Comparison of ENCODE assay signal across 16 cellular contexts in the genomic region with DNA sequence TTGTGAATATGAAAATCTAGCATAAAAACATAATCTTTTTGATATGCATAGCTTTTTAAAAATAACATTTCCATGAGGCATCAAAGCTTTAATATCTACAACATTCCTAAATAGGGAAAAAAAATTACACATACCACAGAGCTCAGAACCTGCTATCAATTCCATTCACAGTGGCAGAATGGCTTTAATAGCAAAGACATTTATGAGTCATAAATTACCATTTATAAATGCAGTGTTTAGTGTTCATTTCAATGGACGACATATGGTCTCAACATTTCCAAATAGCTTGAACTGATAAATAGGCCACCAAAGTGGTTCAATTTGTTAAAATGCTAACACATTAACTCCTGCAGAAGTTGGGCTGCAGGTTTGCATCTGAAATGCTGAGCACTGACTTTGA.
"Had no signal": no experiment of that assay in that cellular context is flagged by ENCODE, and none has a peak within 500 bp of the region (broad histone marks: within the 10 kb centered on the region; RNA-seq: fewer than 3 reads in every experiment).

No MANE protein-coding gene starts in this region.

- ATAC-seq: activated naive CD8-positive, alpha-beta T cell treated with anti-CD3 and anti-CD28 coated beads, Interleukin-2, amount 50 U/mL, for 24 hours; gastrocnemius medialis; heart left ventricle; left colon; lower lobe of right lung; stimulated activated memory B cell treated with anti-CD40 and anti-IgM and Interleukin-4, amounts not matched to agents 10 μg/mL and 1 μg/mL and 100 μg/mL, for 72 hours had no signal

- H3K9me3 ChIP-seq: gastrocnemius medialis, heart left ventricle, lower lobe of right lung, tibial artery, vagina had no signal

- H2AFZ ChIP-seq: neural progenitor cell had no signal

- H3K4me2 ChIP-seq: neural progenitor cell had no signal

- FAIRE-seq: islet of Langerhans had no signal

- H3K27ac ChIP-seq: coronary artery, gastrocnemius medialis, heart left ventricle, lower lobe of right lung, neural progenitor cell, tibial artery, vagina, WERI-Rb-1 had no signal

- H3K27me3 ChIP-seq: gastrocnemius medialis, heart left ventricle, neural progenitor cell, tibial artery, vagina had no signal

- H3K9ac ChIP-seq: neural progenitor cell had no signal

- H3K4me1 ChIP-seq: gastrocnemius medialis, lower lobe of right lung, neural progenitor cell, vagina had no signal

- H3K36me3 ChIP-seq: gastrocnemius medialis, heart left ventricle, lower lobe of right lung, neural progenitor cell, tibial artery, vagina, WERI-Rb-1 had no signal

- H3K4me3 ChIP-seq: coronary artery, gastrocnemius medialis, heart left ventricle, lower lobe of right lung, neural progenitor cell, tibial artery, vagina had no signal

- DNase-seq: activated CD4-positive, alpha-beta T cell treated with anti-CD3 and anti-CD28 coated beads, Interleukin-2, amount 50 U/mL, for 48 hours; activated naive CD4-positive, alpha-beta T cell treated with anti-CD3 and anti-CD28 coated beads for 36 hours; activated naive CD8-positive, alpha-beta T cell treated with anti-CD3 and anti-CD28 coated beads, Interleukin-2, amount 50 U/mL, for 24 hours; central memory CD4-positive, alpha-beta T cell; gastrocnemius medialis; heart left ventricle; left colon; lower lobe of right lung; stimulated activated CD4-positive, alpha-beta T cell treated with anti-CD3 and anti-CD28 coated beads, Interleukin-2, amount 100 ng/mL, for 48 hours; tibial artery; WERI-Rb-1 had no signal
